In the genomic region with DNA sequence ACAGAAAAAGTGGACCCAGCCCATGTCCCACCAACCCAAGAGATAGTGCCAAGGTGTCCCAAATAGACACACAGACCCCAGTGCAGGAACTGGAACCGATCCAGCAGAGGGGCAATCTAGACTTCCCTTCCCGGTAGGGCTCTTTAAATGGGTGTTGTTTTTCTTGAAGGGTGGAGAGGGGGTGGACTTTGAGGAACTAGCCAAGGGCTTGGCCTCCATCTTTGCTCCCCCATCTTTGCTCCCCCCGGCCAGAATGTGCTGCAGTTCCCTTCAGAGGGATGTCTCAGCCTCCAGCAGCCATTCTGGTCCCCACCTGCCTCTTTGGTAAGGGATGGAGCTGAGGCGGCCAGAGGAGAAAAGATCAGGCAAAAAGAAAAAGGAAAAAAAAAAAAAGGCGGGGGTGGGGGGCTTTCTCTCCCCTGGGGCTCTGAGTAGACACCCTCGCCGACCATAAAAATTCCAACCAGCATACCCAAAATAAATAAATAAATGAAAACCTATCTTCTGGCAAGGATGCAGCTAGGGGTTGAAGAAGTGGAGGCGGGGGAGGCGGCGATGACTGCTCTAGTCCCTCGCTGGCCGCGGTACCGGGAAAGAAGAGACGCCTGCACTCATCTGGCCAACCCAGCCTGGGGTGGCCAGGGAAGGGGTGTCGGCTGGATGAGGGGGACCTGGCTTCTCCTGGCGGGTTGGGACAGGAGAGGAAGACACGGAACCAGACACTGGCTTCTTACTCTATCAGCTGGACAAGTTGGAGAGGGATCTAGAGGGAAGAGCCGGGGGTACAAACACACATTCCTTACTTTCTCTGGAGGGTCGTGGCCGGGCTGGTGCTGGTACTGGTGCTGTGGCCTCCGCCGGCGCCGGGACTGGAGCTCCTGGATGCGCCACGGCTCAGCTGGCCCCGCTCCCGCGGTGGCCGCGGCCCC, we compare ENCODE assay signal across 8 cellular contexts. TPM values are rescaled to one million over a fixed set of nuclear protein-coding genes. Genes with fewer than 3 reads are reported as not detected.
A peak's percentile ranks its signal among the peaks of the same experiment; 100 is the strongest.
DNase-seq lines count a peak whose midpoint lies in the region; ATAC-seq, FAIRE-seq and TF ChIP-seq lines count a peak whose summit lies in the region.

No MANE protein-coding gene starts in this region.

- H3K27me3 ChIP-seq in HL-60 (ENCODE audit: insufficient read depth, poor library complexity, severe bottlenecking): peaks cover 33% of the 10 kb centered on the region
- H3K27me3 ChIP-seq in muscle layer of duodenum (ENCODE audit: low read depth, low read length): no peaks in the 10 kb centered on the region
- H3K27me3 ChIP-seq in Karpas-422 (ENCODE audit: low read length): no peaks in the 10 kb centered on the region

- TF ChIP-seq RAD21 in A549 (conservative IDR thresholded peaks at IDR 0.05 in 1 of 2, IDR thresholded peaks at IDR 0.05 in 1 of 2): no peak

- no peaks in the 10 kb centered on the region for H3K36me3 ChIP-seq in muscle layer of duodenum (ENCODE audit: control insufficient read depth in 1 of 2, insufficient read depth in 2 of 2, low read length in 2 of 2)
- H3K36me3 ChIP-seq in Karpas-422 (ENCODE audit: insufficient read depth, low read length): no peaks in the 10 kb centered on the region

- H3K9me3 ChIP-seq in A549 (no peaks in the 10 kb centered on the region), muscle layer of duodenum (ENCODE audit: control insufficient read depth in 1 of 2, low read length in 2 of 2) (no peaks in the 10 kb centered on the region), Karpas-422 (ENCODE audit: low read length) (no peaks in the 10 kb centered on the region)

- no peaks in the 10 kb centered on the region for H3K9me2 ChIP-seq in Karpas-422 (replicated peaks; ENCODE audit: insufficient read depth, low read length)

- FAIRE-seq in A549 (lab: Jason Lieb, UNC): no peak

- H3K9ac ChIP-seq in Karpas-422 (ENCODE audit: low read length): no peak overlapping the region

- DNase-seq in A549 (ENCODE audit: low read depth in 1 of 2, low spot score in 1 of 2) (no peak), HL-60 (ENCODE audit: low read depth in 1 of 2, low spot score in 1 of 2) (no peak), coronary artery (ENCODE audit: low spot score) (no peak), HUDEP-2 (lab: John Stamatoyannopoulos, UW; ENCODE audit: unreplicated experiment in 76 of 76) (no peak), Karpas-422 (no peak), RKO (ENCODE audit: low spot score) (no peak)
- DNase-seq in central memory CD4-positive, alpha-beta T cell: no peak

- no peaks in the 10 kb centered on the region for H3K79me2 ChIP-seq in Karpas-422 (ENCODE audit: low read length)

- TF ChIP-seq EP300 in A549 (IDR thresholded peaks at IDR 0.05): no peak

- H3K4me3 ChIP-seq in A549 (peak overlapping the region; percentile 89), HL-60 (replicated peaks; ENCODE audit: insufficient read depth, low read length) (peak overlapping the region; percentile 45), coronary artery (peak overlapping the region; percentile 77), muscle layer of duodenum (ENCODE audit: low read depth in 1 of 2, low read length in 2 of 2) (peak overlapping the region; percentile 37 to 73), Karpas-422 (ENCODE audit: low read length) (no peak overlapping the region)

- H3K27ac ChIP-seq in A549: peak overlapping the region; percentile 63 to 86; a peak in 5 of 6 replicates
- H3K27ac ChIP-seq in HL-60 (replicated peaks): no peak overlapping the region
- H3K27ac ChIP-seq in coronary artery: no peak overlapping the region
- no peak overlapping the region for H3K27ac ChIP-seq in muscle layer of duodenum (ENCODE audit: low read length)
- H3K27ac ChIP-seq in Karpas-422 (ENCODE audit: low read length): no peak overlapping the region

- CTCF ChIA-PET in A549 (lab: Yijun Ruan, JAX): interaction anchor here (1.1 to 13.1 kb wide), 7 partner anchors 8 to 161 kb away, joined by 3 to 174 read pairs (median 37); a partner anchor contains a TSS

- 31% methylated on average over 14 of the region's 32 CpGs for WGBS in A549 (ENCODE audit: missing lambda C conversion rate)

- POLR2A ChIA-PET in A549 (lab: Yijun Ruan, JAX): no interaction called here

- no peak for TF ChIP-seq POLR2A in A549 (IDR thresholded peaks at IDR 0.05; ENCODE audit: low read length)

- no peak overlapping the region for H2AFZ ChIP-seq in Karpas-422 (ENCODE audit: low read length)

- no peaks in the 10 kb centered on the region for H4K20me1 ChIP-seq in Karpas-422 (ENCODE audit: insufficient read depth, low read depth, low read length)

- 0 out of 6 replicates have a peak, but pooled peaks of 1 of the 2 experiments have one; percentile 4 for ATAC-seq in A549

- H3K4me2 ChIP-seq in A549 (peak overlapping the region; percentile 100), Karpas-422 (ENCODE audit: low read depth, low read length, poor library complexity, severe bottlenecking) (no peak overlapping the region)

- H3K4me1 ChIP-seq in A549: peaks cover 10% of the 10 kb centered on the region; the same call in 2 of the 3 replicates
- H3K4me1 ChIP-seq in muscle layer of duodenum (ENCODE audit: control insufficient read depth in 1 of 2, insufficient read depth in 2 of 2, low read length in 2 of 2): peaks cover 0 to 24% of the 10 kb centered on the region in 2 donors
- H3K4me1 ChIP-seq in Karpas-422 (ENCODE audit: low read length): peaks cover 11% of the 10 kb centered on the region

- TF ChIP-seq CTCF in A549 (IDR thresholded peaks at IDR 0.05): no peak
- TF ChIP-seq CTCF in HL-60 (IDR thresholded peaks at IDR 0.05; ENCODE audit: insufficient read depth, low read length): no peak
- no peak for TF ChIP-seq CTCF in coronary artery (IDR thresholded peaks at IDR 0.05)

TF ChIP-seq in A549, 52 proteins besides CTCF, POLR2A, EP300 and RAD21:
- TF ChIP-seq CHD4 (IDR thresholded peaks at IDR 0.05; ENCODE audit: borderline replicate concordance) (no peak), RCOR1 (IDR thresholded peaks at IDR 0.05; ENCODE audit: low read depth, low read length) (no peak), HOXB13 (CRISPR knock-in tag; IDR thresholded peaks at IDR 0.05; ENCODE audit: low read depth) (no peak), FOSL2 (IDR thresholded peaks at IDR 0.05) (no peak), FOSL2 (CRISPR knock-in tag; IDR thresholded peaks at IDR 0.05) (no peak), PHF8 (IDR thresholded peaks at IDR 0.05; ENCODE audit: borderline replicate concordance, low read depth) (no peak), HOXA7 (CRISPR knock-in tag; IDR thresholded peaks at IDR 0.05) (no peak), KDM5A (IDR thresholded peaks at IDR 0.05) (no peak), TFCP2L1 (CRISPR knock-in tag; IDR thresholded peaks at IDR 0.05) (no peak), HEYL (CRISPR knock-in tag; IDR thresholded peaks at IDR 0.05) (no peak), CBX2 (IDR thresholded peaks at IDR 0.05; ENCODE audit: borderline replicate concordance, low read depth) (no peak), MAFK (IDR thresholded peaks at IDR 0.05; ENCODE audit: partially characterized antibody) (no peak), EHF (CRISPR knock-in tag; IDR thresholded peaks at IDR 0.05) (no peak), HDAC2 (IDR thresholded peaks at IDR 0.05) (no peak), EHMT2 (IDR thresholded peaks at IDR 0.05; ENCODE audit: low read depth) (no peak)
- TF ChIP-seq, protein P1, sequence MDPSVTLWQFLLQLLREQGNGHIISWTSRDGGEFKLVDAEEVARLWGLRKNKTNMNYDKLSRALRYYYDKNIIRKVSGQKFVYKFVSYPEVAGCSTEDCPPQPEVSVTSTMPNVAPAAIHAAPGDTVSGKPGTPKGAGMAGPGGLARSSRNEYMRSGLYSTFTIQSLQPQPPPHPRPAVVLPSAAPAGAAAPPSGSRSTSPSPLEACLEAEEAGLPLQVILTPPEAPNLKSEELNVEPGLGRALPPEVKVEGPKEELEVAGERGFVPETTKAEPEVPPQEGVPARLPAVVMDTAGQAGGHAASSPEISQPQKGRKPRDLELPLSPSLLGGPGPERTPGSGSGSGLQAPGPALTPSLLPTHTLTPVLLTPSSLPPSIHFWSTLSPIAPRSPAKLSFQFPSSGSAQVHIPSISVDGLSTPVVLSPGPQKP (IDR thresholded peaks at IDR 0.05; ENCODE audit: low read depth, low read length): no peak
- TF ChIP-seq, protein P2, sequence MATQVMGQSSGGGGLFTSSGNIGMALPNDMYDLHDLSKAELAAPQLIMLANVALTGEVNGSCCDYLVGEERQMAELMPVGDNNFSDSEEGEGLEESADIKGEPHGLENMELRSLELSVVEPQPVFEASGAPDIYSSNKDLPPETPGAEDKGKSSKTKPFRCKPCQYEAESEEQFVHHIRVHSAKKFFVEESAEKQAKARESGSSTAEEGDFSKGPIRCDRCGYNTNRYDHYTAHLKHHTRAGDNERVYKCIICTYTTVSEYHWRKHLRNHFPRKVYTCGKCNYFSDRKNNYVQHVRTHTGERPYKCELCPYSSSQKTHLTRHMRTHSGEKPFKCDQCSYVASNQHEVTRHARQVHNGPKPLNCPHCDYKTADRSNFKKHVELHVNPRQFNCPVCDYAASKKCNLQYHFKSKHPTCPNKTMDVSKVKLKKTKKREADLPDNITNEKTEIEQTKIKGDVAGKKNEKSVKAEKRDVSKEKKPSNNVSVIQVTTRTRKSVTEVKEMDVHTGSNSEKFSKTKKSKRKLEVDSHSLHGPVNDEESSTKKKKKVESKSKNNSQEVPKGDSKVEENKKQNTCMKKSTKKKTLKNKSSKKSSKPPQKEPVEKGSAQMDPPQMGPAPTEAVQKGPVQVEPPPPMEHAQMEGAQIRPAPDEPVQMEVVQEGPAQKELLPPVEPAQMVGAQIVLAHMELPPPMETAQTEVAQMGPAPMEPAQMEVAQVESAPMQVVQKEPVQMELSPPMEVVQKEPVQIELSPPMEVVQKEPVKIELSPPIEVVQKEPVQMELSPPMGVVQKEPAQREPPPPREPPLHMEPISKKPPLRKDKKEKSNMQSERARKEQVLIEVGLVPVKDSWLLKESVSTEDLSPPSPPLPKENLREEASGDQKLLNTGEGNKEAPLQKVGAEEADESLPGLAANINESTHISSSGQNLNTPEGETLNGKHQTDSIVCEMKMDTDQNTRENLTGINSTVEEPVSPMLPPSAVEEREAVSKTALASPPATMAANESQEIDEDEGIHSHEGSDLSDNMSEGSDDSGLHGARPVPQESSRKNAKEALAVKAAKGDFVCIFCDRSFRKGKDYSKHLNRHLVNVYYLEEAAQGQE (IDR thresholded peaks at IDR 0.05): no peak

RNA-seq across cellular contexts. Expression of a gene that starts 38.5 kb away (rescaled TPM):
- polyA plus RNA-seq in A549 (2011; rRNA removed) (28.3 and 45.3 TPM in 2 replicates), A549 (2017; fragmentation: RNase III; extraction: RNeasy Plus Mini Kit Qiagen cat#74134 plus additional on column Dnase treatment) (31.9 to 41.4 TPM (median 37.6 TPM) in 3 replicates)
- polyA plus RNA-seq in A549 (2012; cell fraction: cytosol; rRNA removed): 30.6 and 35.6 TPM in 2 replicates
- polyA plus RNA-seq in A549 (2012; cell fraction: nucleus; rRNA removed): 22.9 and 25.9 TPM in 2 replicates
- polyA minus RNA-seq in A549 (2011; rRNA and poly(A)+ RNA removed): 37.6 and 40.7 TPM in 2 replicates
- 0.07 TPM in 1 of 2 replicates, not detected in the other for total RNA-seq in Karpas-422 (2014; rRNA removed; shearing (Covaris generic); ENCODE audit: low replicate concordance)

Comparison
In these comparisons a context has a peak if more than half of its experiments do, and no peak if none do; other contexts are left out.
1. H3K27ac ChIP-seq: peak in A549 (2 of 2); none in HL-60 (single experiment), coronary artery (0 of 2), muscle layer of duodenum (single experiment) and Karpas-422 (single experiment).